13 cellular contexts compared by ENCODE assay signal in genomic region chr4:161936625-161937133, GRCh38.
DNase-seq lines count a peak whose midpoint lies in the region; ATAC-seq, FAIRE-seq and TF ChIP-seq lines count a peak whose summit lies in the region.
"Had no signal": no experiment of that assay in that cellular context is flagged by ENCODE, and none has a peak within 500 bp of the region (broad histone marks: within the 10 kb centered on the region; RNA-seq: fewer than 3 reads in every experiment).

No MANE protein-coding gene starts in this region.

- H3K27me3 ChIP-seq in tibial nerve (no peaks in the 10 kb centered on the region), sigmoid colon (no peaks in the 10 kb centered on the region)

- DNase-seq in H54 (ENCODE audit: insufficient read length, low spot score): no peak
- DNase-seq in RWPE1 (ENCODE audit: low spot score): peak; percentile 70
- peak; percentile 15 for DNase-seq in epidermal melanocyte (ENCODE audit: insufficient read length, low spot score)
- DNase-seq in non-pigmented ciliary epithelial cell (ENCODE audit: low read depth): peak; percentile 92
- no peak for DNase-seq in Kasumi-1 (lab: John Stamatoyannopoulos, UW)
- DNase-seq in tibial nerve (ENCODE audit: low spot score in 2 of 2): no peak
- no peak for DNase-seq in sigmoid colon
- DNase-seq: activated B cell treated with CpG ODN at 0.5 μM for 24 hours; activated T-cell treated with anti-CD3 and anti-CD28 coated beads, Interleukin-2, amount 50 U/mL, for 1 hour; COR-L47; RPMI8226 had no signal

- FAIRE-seq in H54 (lab: Jason Lieb, UNC): peak; percentile 85
- FAIRE-seq: GM12891 had no signal

- H3K9me3 ChIP-seq in tibial nerve (peaks cover 0 to 7% (median 0%) of the 10 kb centered on the region in 4 donors), sigmoid colon (peaks cover 0 to 2% (median 0%) of the 10 kb centered on the region in 4 donors)

- H3K27ac ChIP-seq in RWPE1: no peak overlapping the region
- H3K27ac ChIP-seq in tibial nerve: no peak overlapping the region
- no peak overlapping the region for H3K27ac ChIP-seq in sigmoid colon

- H3K4me3 ChIP-seq in tibial nerve: no peak overlapping the region
- H3K4me3 ChIP-seq in sigmoid colon: no peak overlapping the region

- TF ChIP-seq CTCF in RWPE1 (conservative IDR thresholded peaks at IDR 0.05; ENCODE audit: low read depth) (no peak), tibial nerve (IDR thresholded peaks at IDR 0.05) (no peak), sigmoid colon (IDR thresholded peaks at IDR 0.05) (no peak)

- H3K4me1 ChIP-seq in tibial nerve (no peaks in the 10 kb centered on the region), sigmoid colon (no peaks in the 10 kb centered on the region)

- CTCF ChIA-PET in RWPE1 (lab: Yijun Ruan, JAX): no interaction called here

- TF ChIP-seq EP300 in tibial nerve (IDR thresholded peaks at IDR 0.05): no peak
- TF ChIP-seq EP300 in sigmoid colon (IDR thresholded peaks at IDR 0.05): no peak

- intact Hi-C loops in sigmoid colon (cut with DNase I): no loop called here

- 76 to 86% methylated on average over 1 of the region's 1 CpG for WGBS in tibial nerve, 2 donors
- WGBS in sigmoid colon, 2 donors: 48 to 73% methylated on average over 1 of the region's 1 CpG

- H3K36me3 ChIP-seq in tibial nerve (no peaks in the 10 kb centered on the region), sigmoid colon (no peaks in the 10 kb centered on the region)

- POLR2A ChIA-PET in RWPE1 (lab: Yijun Ruan, JAX; ENCODE audit: low non-redundant PET): no interaction called here

- no peak for ATAC-seq in HG03439 (IDR thresholded peaks at IDR 0.05; ENCODE audit: unreplicated experiment)

- TF ChIP-seq POLR2A in H54 (IDR thresholded peaks at IDR 0.05; ENCODE audit: low read depth, low read length) (no peak), tibial nerve (IDR thresholded peaks at IDR 0.05) (no peak), sigmoid colon (IDR thresholded peaks at IDR 0.05) (no peak)

Comparison
In these comparisons a context has a peak if more than half of its experiments do, and no peak if none do; other contexts are left out.
1. DNase-seq: peak in RWPE1 (single experiment), epidermal melanocyte (single experiment) and non-pigmented ciliary epithelial cell (single experiment); none in H54 (single experiment), Kasumi-1 (0 of 2), tibial nerve (0 of 2) and sigmoid colon (single experiment).